Comparison of ENCODE assay signal across 10 cellular contexts in genomic region chr20:25280051-25280573, GRCh38. TPM values are rescaled to one million over a fixed set of nuclear protein-coding genes. Genes with fewer than 3 reads are reported as not detected.
DNase-seq lines count a peak whose midpoint lies in the region; ATAC-seq, FAIRE-seq and TF ChIP-seq lines count a peak whose summit lies in the region.
"Had no signal": no experiment of that assay in that cellular context is flagged by ENCODE, and none has a peak within 500 bp of the region (broad histone marks: within the 10 kb centered on the region; RNA-seq: fewer than 3 reads in every experiment).

No MANE protein-coding gene starts in this region.

- peak overlapping the region in 1 of 2 donors; percentile 28 for H3K9ac ChIP-seq in kidney (ENCODE audit: low read length in 2 of 2)

- no peaks in the 10 kb centered on the region for H3K79me2 ChIP-seq in OCI-LY7 (ENCODE audit: insufficient read depth, low read depth, low read length)

- POLR2A ChIA-PET in OCI-LY7 (lab: Charles Lee): no interaction called here
- POLR2A ChIA-PET in CD4-positive, alpha-beta memory T cell (lab: Charles Lee; ENCODE audit: partially characterized antibody): no interaction called here

- peak overlapping the region in 1 of 7 donors; percentile 57 for H3K27ac Mint-ChIP-seq in CD4-positive, alpha-beta memory T cell
- H3K27ac Mint-ChIP-seq: activated CD8-positive, alpha-beta T cell treated with anti-CD3 and anti-CD28 coated beads, Interleukin-2, amount 10 ng/mL, durations not matched to agents 7 days and 5 days had no signal

- H3K27ac ChIP-seq in OCI-LY7 (ENCODE audit: low read depth, low read length, poor library complexity, severe bottlenecking) (no peak overlapping the region), kidney (ENCODE audit: low read depth in 2 of 2, low read length in 2 of 2) (peak overlapping the region; percentile 53 to 63), temporal lobe (ENCODE audit: low read depth, low read length) (peak overlapping the region; percentile 2)
- no peak overlapping the region for H3K27ac ChIP-seq in CD4-positive, alpha-beta memory T cell (ENCODE audit: low read depth, low read length)

- no peaks in the 10 kb centered on the region for H3K27me3 Mint-ChIP-seq in CD4-positive, alpha-beta memory T cell

- H3K36me3 ChIP-seq in OCI-LY7 (ENCODE audit: insufficient read depth, low read length) (no peaks in the 10 kb centered on the region; the same call in 1 of the 2 replicates), kidney (ENCODE audit: control insufficient read depth in 1 of 2, insufficient read depth in 2 of 2, low read length in 2 of 2) (peaks cover 16 to 22% of the 10 kb centered on the region in 2 donors)
- peaks cover 27% of the 10 kb centered on the region for H3K36me3 ChIP-seq in CD4-positive, alpha-beta memory T cell (ENCODE audit: insufficient read depth, low read length)

- no peaks in the 10 kb centered on the region for H3K27me3 ChIP-seq in CD4-positive, alpha-beta memory T cell (ENCODE audit: insufficient read depth, low read length)

- peaks cover 0 to 3% (median 2%) of the 10 kb centered on the region in 4 donors for H3K4me1 Mint-ChIP-seq in CD4-positive, alpha-beta memory T cell

- CTCF ChIA-PET in OCI-LY7 (lab: Charles Lee; ENCODE audit: unreplicated experiment): no interaction called here
- CTCF ChIA-PET in CD4-positive, alpha-beta memory T cell (lab: Charles Lee; ENCODE audit: partially characterized antibody): no interaction called here

- H4K20me1 ChIP-seq in OCI-LY7 (ENCODE audit: insufficient read depth, low read length): peaks cover 30% of the 10 kb centered on the region

- TF ChIP-seq CTCF in OCI-LY7 (conservative IDR thresholded peaks at IDR 0.05; ENCODE audit: low read length): no peak
- TF ChIP-seq CTCF in kidney (IDR thresholded peaks at IDR 0.05; ENCODE audit: borderline replicate concordance, extremely low read depth, insufficient read depth): no peak

- H3K9me3 Mint-ChIP-seq in CD4-positive, alpha-beta memory T cell: no peaks in the 10 kb centered on the region

- no TSS peak for BruUV-seq in OCI-LY7 (replicated peaks; lab: Mats Ljungman, UMichigan)

- intact Hi-C loops in OCI-LY7 (cut with micrococcal nuclease; ENCODE audit: unreplicated experiment): loop anchor here (2.0 to 5.0 kb wide), 3 partner anchors 39 to 127 kb away; partner anchors contain the start of genes ENTPD6 and GINS1
- intact Hi-C loops in kidney (cut with DNase I): no loop called here
- intact Hi-C loops in CD4-positive, alpha-beta memory T cell (cut with micrococcal nuclease): no loop called here

- H3K4me3 Mint-ChIP-seq in CD4-positive, alpha-beta memory T cell: no peak overlapping the region
- H3K4me3 Mint-ChIP-seq: activated CD8-positive, alpha-beta T cell treated with anti-CD3 and anti-CD28 coated beads, Interleukin-2, amount 10 ng/mL, durations not matched to agents 7 days and 5 days had no signal

- no peak overlapping the region for H2AFZ ChIP-seq in OCI-LY7 (ENCODE audit: low read length)

- H3K4me3 ChIP-seq in OCI-LY7 (ENCODE audit: low read depth, low read length, poor library complexity, severe bottlenecking): no peak overlapping the region
- H3K4me3 ChIP-seq in kidney (ENCODE audit: low read length in 2 of 2): no peak overlapping the region
- no peak overlapping the region for H3K4me3 ChIP-seq in CD4-positive, alpha-beta memory T cell (ENCODE audit: low read length in 2 of 2)

- H3K4me2 ChIP-seq in OCI-LY7 (ENCODE audit: low read length): no peak overlapping the region

- peaks cover 10 to 60% of the 10 kb centered on the region in 2 donors for H3K36me3 Mint-ChIP-seq in CD4-positive, alpha-beta memory T cell

- ATAC-seq in GM19035 (IDR thresholded peaks at IDR 0.05; ENCODE audit: unreplicated experiment): no peak
- ATAC-seq: activated CD8-positive, alpha-beta T cell treated with anti-CD3 and anti-CD28 coated beads, Interleukin-2, amount 10 ng/mL, durations not matched to agents 7 days and 5 days had no signal

- DNase-seq in activated CD8-positive, alpha-beta memory T cell treated with anti-CD3 and anti-CD28 coated beads, Interleukin-2, amount 50 U/mL, for 4 hours: peak; percentile 7
- DNase-seq in activated CD8-positive, alpha-beta memory T cell treated with anti-CD3 and anti-CD28 coated beads for 24 hours: no peak
- peak; percentile 40 for DNase-seq in OCI-LY7 (ENCODE audit: low spot score)
- DNase-seq in kidney: peak; percentile 84
- no peak for DNase-seq in GM19240 (ENCODE audit: insufficient read length, low spot score)
- DNase-seq in CD4-positive, alpha-beta memory T cell: no peak
- DNase-seq: activated CD8-positive, alpha-beta T cell treated with anti-CD3 and anti-CD28 coated beads, Interleukin-2, amount 10 ng/mL, durations not matched to agents 7 days and 5 days; NCI-H187 had no signal

- no peaks in the 10 kb centered on the region for H3K9me2 ChIP-seq in OCI-LY7 (ENCODE audit: insufficient read depth, low read length)

- H3K4me1 ChIP-seq in OCI-LY7 (ENCODE audit: insufficient read depth, low read length, poor library complexity, severe bottlenecking) (peaks cover 32% of the 10 kb centered on the region), kidney (ENCODE audit: control insufficient read depth in 1 of 2, insufficient read depth in 1 of 2, low read depth in 1 of 2, low read length in 2 of 2) (peaks cover 0 to 8% of the 10 kb centered on the region in 2 donors)
- no peaks in the 10 kb centered on the region for H3K4me1 ChIP-seq in CD4-positive, alpha-beta memory T cell (ENCODE audit: insufficient read depth, low read length)

- H3K9me3 ChIP-seq in OCI-LY7 (ENCODE audit: low read length) (no peaks in the 10 kb centered on the region), kidney (ENCODE audit: control insufficient read depth in 1 of 2, low read length in 2 of 2) (no peaks in the 10 kb centered on the region)
- no peaks in the 10 kb centered on the region for H3K9me3 ChIP-seq in CD4-positive, alpha-beta memory T cell (ENCODE audit: control insufficient read depth in 1 of 2, low read length in 2 of 2)

- no peak for FAIRE-seq in kidney (lab: Jason Lieb, UNC)

RNA-seq across cellular contexts. Expression of gene PYGB, which starts 32.2 kb away (rescaled TPM):
- 4.5 and 4.9 TPM in 2 replicates for total RNA-seq in OCI-LY7 (2014; rRNA removed; shearing (Covaris generic))
- total RNA-seq in OCI-LY7 (2022) (6.4 and 7.0 TPM in 2 replicates), kidney (176 TPM), temporal lobe (62.4 TPM)
- polyA plus RNA-seq in kidney (ENCODE audit: insufficient read depth, low read depth, low replicate concordance): 50.9 TPM
- 10 to 100 TPM; 34.0 to 35.6 TPM for total RNA-seq in CD4-positive, alpha-beta memory T cell
- 10 to 100 TPM; 28.3 to 34.3 TPM for polyA plus RNA-seq in CD4-positive, alpha-beta memory T cell

Comparison
In these comparisons a context has a peak if more than half of its experiments do, and no peak if none do; other contexts are left out.
1. DNase-seq: peak in activated CD8-positive, alpha-beta memory T cell treated with anti-CD3 and anti-CD28 coated beads, Interleukin-2, amount 50 U/mL, for 4 hours (single experiment), OCI-LY7 (single experiment) and kidney (single experiment); none in activated CD8-positive, alpha-beta memory T cell treated with anti-CD3 and anti-CD28 coated beads for 24 hours (single experiment), GM19240 (single experiment) and CD4-positive, alpha-beta memory T cell (0 of 5).
2. H3K27ac ChIP-seq: peak in kidney (2 of 2) and temporal lobe (single experiment); none in OCI-LY7 (single experiment) and CD4-positive, alpha-beta memory T cell (single experiment).